ENCODE assay signal across 8 cellular contexts in genomic region chr3:160006282-160007163, GRCh38. TPM values are rescaled to one million over a fixed set of nuclear protein-coding genes. Genes with fewer than 3 reads are reported as not detected.
DNase-seq lines count a peak whose midpoint lies in the region; ATAC-seq and TF ChIP-seq lines count a peak whose summit lies in the region.

No MANE protein-coding gene starts in this region.

- DNase-seq in AG09309 (ENCODE audit: low read depth) (peak; percentile 51), NCI-H2171 treated with DMSO at 0.1 percent for 48 hours (lab: John Stamatoyannopoulos, UW) (peak; percentile 75), WTC11 (ENCODE audit: low spot score) (peak; percentile 43), glomerular visceral epithelial cell (ENCODE audit: extremely low spot score) (peak; percentile 73), pulmonary artery endothelial cell (ENCODE audit: low read depth, low spot score) (peak; percentile 36)

- peaks cover 11% of the 10 kb centered on the region for H3K4me1 Mint-ChIP-seq in WTC11

- H3K4me3 ChIP-seq in AG09309 (ENCODE audit: control insufficient read depth, low read depth, low read length) (no peak overlapping the region), GM12875 (ENCODE audit: low read depth, low read length) (no peak overlapping the region)

- H3K4me3 Mint-ChIP-seq in WTC11: no peak overlapping the region

- POLR2A ChIA-PET in WTC11 (lab: Charles Lee): interaction anchor here (0.6 to 1.0 kb wide), 2 partner anchors 9 to 139 kb away, joined by 3 read pairs; no protein-coding TSS in a partner anchor

- no peaks in the 10 kb centered on the region for H3K36me3 Mint-ChIP-seq in WTC11

- CTCF ChIA-PET in WTC11 (lab: Charles Lee): interaction anchor here (0.7 to 4.9 kb wide), 14 partner anchors 9 to 188 kb away, joined by 3 to 46 read pairs (median 6); partner anchors contain the start of gene IL12A

- H3K27me3 Mint-ChIP-seq in WTC11 (ENCODE audit: low read depth): no peaks in the 10 kb centered on the region

- H3K27ac Mint-ChIP-seq in WTC11: no peak overlapping the region

- peak; percentile 41 for ATAC-seq in HG02798 (IDR thresholded peaks at IDR 0.05; ENCODE audit: poor library complexity, unreplicated experiment)
- peak; percentile 71 for ATAC-seq in WTC11
- no peak for ATAC-seq in HG03025 (IDR thresholded peaks at IDR 0.05; ENCODE audit: low FRiP score, unreplicated experiment)

- no peaks in the 10 kb centered on the region for H3K9me3 Mint-ChIP-seq in WTC11

- peak; percentile 94 for TF ChIP-seq CTCF in AG09309 (IDR thresholded peaks at IDR 0.05; ENCODE audit: control insufficient read depth, insufficient read depth, low read depth, low read length, missing control alignments)
- TF ChIP-seq CTCF in GM12875 (IDR thresholded peaks at IDR 0.05; ENCODE audit: borderline replicate concordance, insufficient read depth, low read depth, low read length): peak; percentile 72
- TF ChIP-seq CTCF in WTC11 (IDR thresholded peaks at IDR 0.05): peak; percentile 55

TF ChIP-seq in WTC11, 78 proteins besides CTCF, POLR2A, EP300 and RAD21:
- TF ChIP-seq CREB1 (CRISPR knock-in tag; IDR thresholded peaks at IDR 0.05) (no peak), E2F4 (CRISPR knock-in tag; IDR thresholded peaks at IDR 0.05; ENCODE audit: borderline replicate concordance, low read depth) (no peak), TEAD4 (CRISPR knock-in tag; IDR thresholded peaks at IDR 0.05) (no peak), ETV6 (CRISPR knock-in tag; IDR thresholded peaks at IDR 0.05) (no peak), MAX (CRISPR knock-in tag; IDR thresholded peaks at IDR 0.05) (no peak), SOX15 (CRISPR knock-in tag; IDR thresholded peaks at IDR 0.05) (no peak), TCF7 (CRISPR knock-in tag; IDR thresholded peaks at IDR 0.05; ENCODE audit: low read depth) (no peak), ZNF219 (CRISPR knock-in tag; IDR thresholded peaks at IDR 0.05; ENCODE audit: borderline replicate concordance) (no peak), ZNF317 (CRISPR knock-in tag; IDR thresholded peaks at IDR 0.05; ENCODE audit: borderline replicate concordance, low read depth) (no peak)
- TF ChIP-seq, protein P1, sequence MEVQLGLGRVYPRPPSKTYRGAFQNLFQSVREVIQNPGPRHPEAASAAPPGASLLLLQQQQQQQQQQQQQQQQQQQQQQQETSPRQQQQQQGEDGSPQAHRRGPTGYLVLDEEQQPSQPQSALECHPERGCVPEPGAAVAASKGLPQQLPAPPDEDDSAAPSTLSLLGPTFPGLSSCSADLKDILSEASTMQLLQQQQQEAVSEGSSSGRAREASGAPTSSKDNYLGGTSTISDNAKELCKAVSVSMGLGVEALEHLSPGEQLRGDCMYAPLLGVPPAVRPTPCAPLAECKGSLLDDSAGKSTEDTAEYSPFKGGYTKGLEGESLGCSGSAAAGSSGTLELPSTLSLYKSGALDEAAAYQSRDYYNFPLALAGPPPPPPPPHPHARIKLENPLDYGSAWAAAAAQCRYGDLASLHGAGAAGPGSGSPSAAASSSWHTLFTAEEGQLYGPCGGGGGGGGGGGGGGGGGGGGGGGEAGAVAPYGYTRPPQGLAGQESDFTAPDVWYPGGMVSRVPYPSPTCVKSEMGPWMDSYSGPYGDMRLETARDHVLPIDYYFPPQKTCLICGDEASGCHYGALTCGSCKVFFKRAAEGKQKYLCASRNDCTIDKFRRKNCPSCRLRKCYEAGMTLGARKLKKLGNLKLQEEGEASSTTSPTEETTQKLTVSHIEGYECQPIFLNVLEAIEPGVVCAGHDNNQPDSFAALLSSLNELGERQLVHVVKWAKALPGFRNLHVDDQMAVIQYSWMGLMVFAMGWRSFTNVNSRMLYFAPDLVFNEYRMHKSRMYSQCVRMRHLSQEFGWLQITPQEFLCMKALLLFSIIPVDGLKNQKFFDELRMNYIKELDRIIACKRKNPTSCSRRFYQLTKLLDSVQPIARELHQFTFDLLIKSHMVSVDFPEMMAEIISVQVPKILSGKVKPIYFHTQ (CRISPR knock-in tag; IDR thresholded peaks at IDR 0.05): no peak
- TF ChIP-seq, protein P2, sequence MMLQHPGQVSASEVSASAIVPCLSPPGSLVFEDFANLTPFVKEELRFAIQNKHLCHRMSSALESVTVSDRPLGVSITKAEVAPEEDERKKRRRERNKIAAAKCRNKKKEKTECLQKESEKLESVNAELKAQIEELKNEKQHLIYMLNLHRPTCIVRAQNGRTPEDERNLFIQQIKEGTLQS (CRISPR knock-in tag; conservative IDR thresholded peaks at IDR 0.05): no peak
- TF ChIP-seq, protein P3, sequence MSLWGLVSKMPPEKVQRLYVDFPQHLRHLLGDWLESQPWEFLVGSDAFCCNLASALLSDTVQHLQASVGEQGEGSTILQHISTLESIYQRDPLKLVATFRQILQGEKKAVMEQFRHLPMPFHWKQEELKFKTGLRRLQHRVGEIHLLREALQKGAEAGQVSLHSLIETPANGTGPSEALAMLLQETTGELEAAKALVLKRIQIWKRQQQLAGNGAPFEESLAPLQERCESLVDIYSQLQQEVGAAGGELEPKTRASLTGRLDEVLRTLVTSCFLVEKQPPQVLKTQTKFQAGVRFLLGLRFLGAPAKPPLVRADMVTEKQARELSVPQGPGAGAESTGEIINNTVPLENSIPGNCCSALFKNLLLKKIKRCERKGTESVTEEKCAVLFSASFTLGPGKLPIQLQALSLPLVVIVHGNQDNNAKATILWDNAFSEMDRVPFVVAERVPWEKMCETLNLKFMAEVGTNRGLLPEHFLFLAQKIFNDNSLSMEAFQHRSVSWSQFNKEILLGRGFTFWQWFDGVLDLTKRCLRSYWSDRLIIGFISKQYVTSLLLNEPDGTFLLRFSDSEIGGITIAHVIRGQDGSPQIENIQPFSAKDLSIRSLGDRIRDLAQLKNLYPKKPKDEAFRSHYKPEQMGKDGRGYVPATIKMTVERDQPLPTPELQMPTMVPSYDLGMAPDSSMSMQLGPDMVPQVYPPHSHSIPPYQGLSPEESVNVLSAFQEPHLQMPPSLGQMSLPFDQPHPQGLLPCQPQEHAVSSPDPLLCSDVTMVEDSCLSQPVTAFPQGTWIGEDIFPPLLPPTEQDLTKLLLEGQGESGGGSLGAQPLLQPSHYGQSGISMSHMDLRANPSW (CRISPR knock-in tag; conservative IDR thresholded peaks at IDR 0.05; ENCODE audit: low read depth): no peak
- TF ChIP-seq, protein P4, sequence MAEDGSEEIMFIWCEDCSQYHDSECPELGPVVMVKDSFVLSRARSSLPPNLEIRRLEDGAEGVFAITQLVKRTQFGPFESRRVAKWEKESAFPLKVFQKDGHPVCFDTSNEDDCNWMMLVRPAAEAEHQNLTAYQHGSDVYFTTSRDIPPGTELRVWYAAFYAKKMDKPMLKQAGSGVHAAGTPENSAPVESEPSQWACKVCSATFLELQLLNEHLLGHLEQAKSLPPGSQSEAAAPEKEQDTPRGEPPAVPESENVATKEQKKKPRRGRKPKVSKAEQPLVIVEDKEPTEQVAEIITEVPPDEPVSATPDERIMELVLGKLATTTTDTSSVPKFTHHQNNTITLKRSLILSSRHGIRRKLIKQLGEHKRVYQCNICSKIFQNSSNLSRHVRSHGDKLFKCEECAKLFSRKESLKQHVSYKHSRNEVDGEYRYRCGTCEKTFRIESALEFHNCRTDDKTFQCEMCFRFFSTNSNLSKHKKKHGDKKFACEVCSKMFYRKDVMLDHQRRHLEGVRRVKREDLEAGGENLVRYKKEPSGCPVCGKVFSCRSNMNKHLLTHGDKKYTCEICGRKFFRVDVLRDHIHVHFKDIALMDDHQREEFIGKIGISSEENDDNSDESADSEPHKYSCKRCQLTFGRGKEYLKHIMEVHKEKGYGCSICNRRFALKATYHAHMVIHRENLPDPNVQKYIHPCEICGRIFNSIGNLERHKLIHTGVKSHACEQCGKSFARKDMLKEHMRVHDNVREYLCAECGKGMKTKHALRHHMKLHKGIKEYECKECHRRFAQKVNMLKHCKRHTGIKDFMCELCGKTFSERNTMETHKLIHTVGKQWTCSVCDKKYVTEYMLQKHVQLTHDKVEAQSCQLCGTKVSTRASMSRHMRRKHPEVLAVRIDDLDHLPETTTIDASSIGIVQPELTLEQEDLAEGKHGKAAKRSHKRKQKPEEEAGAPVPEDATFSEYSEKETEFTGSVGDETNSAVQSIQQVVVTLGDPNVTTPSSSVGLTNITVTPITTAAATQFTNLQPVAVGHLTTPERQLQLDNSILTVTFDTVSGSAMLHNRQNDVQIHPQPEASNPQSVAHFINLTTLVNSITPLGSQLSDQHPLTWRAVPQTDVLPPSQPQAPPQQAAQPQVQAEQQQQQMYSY (CRISPR knock-in tag; IDR thresholded peaks at IDR 0.05): no peak

RNA-seq across cellular contexts. Expression of gene IL12A, which starts 17.9 kb away (rescaled TPM):
- total RNA-seq in WTC11 (2021) (0.69 to 1.0 TPM (median 0.69 TPM) in 3 replicates), pulmonary artery endothelial cell (0.40 and 2.0 TPM in 2 replicates)
